8 cellular contexts compared by ENCODE assay signal in the genomic region with DNA sequence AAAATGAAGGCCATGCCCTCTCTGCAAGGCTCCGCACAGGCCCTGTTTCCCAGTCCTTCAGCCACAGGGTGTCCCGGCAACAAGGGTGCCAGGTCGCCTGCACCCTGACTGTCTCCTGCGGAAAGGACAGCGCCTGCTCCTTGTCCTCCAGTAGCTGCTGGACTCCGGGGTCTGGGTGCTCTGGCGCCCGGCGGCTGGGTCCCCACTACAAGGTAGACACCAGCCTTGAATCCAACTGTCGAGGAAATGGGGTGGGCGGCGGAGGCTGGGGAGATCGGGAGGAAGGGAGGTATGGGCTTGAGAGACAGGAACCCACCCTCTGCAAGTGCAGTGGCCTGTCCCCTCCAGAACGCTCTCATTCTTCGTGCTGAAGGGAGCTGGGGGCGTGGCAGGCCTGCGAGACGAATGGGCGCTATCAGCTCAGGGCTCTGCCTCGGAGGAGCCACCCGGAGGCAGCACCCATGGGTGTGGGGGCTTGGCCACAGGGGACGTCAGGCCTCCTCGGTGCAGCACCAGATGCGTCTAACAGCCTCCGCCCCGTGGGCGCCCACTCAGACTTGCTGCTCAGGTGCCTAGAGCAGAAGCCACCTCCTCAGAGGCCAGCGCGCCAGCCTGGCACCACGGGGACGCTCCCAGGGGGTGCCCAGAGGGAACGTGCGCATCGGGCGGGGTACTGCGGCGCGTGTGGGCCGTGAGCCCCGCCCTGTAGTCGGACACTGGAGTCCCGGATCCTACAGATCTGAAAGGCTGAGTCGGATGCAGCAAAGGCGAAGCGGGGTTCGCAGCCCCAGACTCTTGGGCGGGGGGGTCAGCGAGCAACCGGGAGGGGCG. TPM values are rescaled to one million over a fixed set of nuclear protein-coding genes. Genes with fewer than 3 reads are reported as not detected.
DNase-seq lines count a peak whose midpoint lies in the region; ATAC-seq, FAIRE-seq and TF ChIP-seq lines count a peak whose summit lies in the region.

No MANE protein-coding gene starts in this region.

- no peak overlapping the region for H3K23ac ChIP-seq in trophoblast cell (ENCODE audit: low read length)

- H2BK5ac ChIP-seq in trophoblast cell (ENCODE audit: low read depth, low read length, poor library complexity): no peak overlapping the region

- H4K12ac ChIP-seq in trophoblast cell (ENCODE audit: low read depth, low read length): peak overlapping the region; percentile 79

- peak overlapping the region; percentile 91 for H2AFZ ChIP-seq in trophoblast cell (ENCODE audit: insufficient read depth, low read length, poor library complexity)

- DNase-seq in 8988T (peak; percentile 86), GM13977 (ENCODE audit: low spot score) (peak; percentile 84), OCI-M2 (lab: John Stamatoyannopoulos, UW; ENCODE audit: unreplicated experiment) (peak; percentile 2), frontal cortex (ENCODE audit: low spot score in 2 of 2) (peak; percentile 69 to 71), trophoblast cell (peak; percentile 25 to 36), NCI-H187 treated with DMSO at 0.1 percent for 48 hours (lab: John Stamatoyannopoulos, UW) (no peak)
- DNase-seq in activated T-helper 2 cell treated with anti-CD3 and anti-CD28 coated beads, Interferon-gamma antibody, Interleukin-2, Interleukin-4, amounts not matched to agents 10 μg/mL and 5 μg/mL and 100 μg/mL, durations not matched to agents 14 hours and 24 hours and 36 hours (ENCODE audit: low spot score): peak; percentile 53

- FAIRE-seq in frontal cortex (lab: Jason Lieb, UNC): no peak

- peaks cover 0 to 2% of the 10 kb centered on the region in 2 experiments for H3K36me3 ChIP-seq in trophoblast cell (ENCODE audit: control insufficient read depth in 1 of 2, insufficient read depth in 2 of 2, low read length in 2 of 2)

- peak overlapping the region; percentile 85 for H2BK120ac ChIP-seq in trophoblast cell (ENCODE audit: insufficient read depth, low read length, poor library complexity)

- H3K4me1 ChIP-seq in trophoblast cell (ENCODE audit: control insufficient read depth in 1 of 2, insufficient read depth in 2 of 2, low read length in 2 of 2): peaks cover 4 to 6% of the 10 kb centered on the region in 2 experiments

- H2AK5ac ChIP-seq in trophoblast cell (ENCODE audit: low read length): peak overlapping the region; percentile 31

- in situ Hi-C loops in GM13977 (cut with MboI; ENCODE audit: low pct_unique_long_range_greater_than_20kb, low sequenced_read_pairs, unreplicated experiment): no loop called here

- no peaks in the 10 kb centered on the region for H3K27me3 Mint-ChIP-seq in activated T-helper 2 cell treated with anti-CD3 and anti-CD28 coated beads, Interferon-gamma antibody, Interleukin-2, Interleukin-4, amounts not matched to agents 10 μg/mL and 5 μg/mL and 100 μg/mL, durations not matched to agents 14 hours and 24 hours and 36 hours (ENCODE audit: low read depth)

- peaks cover 2% of the 10 kb centered on the region for H3K79me2 ChIP-seq in trophoblast cell (ENCODE audit: control insufficient read depth, insufficient read depth, low read length, poor library complexity)

- peak overlapping the region; percentile 92 for H4K91ac ChIP-seq in trophoblast cell (ENCODE audit: low read depth, low read length)

- no peaks in the 10 kb centered on the region for H3K9me3 Mint-ChIP-seq in activated T-helper 2 cell treated with anti-CD3 and anti-CD28 coated beads, Interferon-gamma antibody, Interleukin-2, Interleukin-4, amounts not matched to agents 10 μg/mL and 5 μg/mL and 100 μg/mL, durations not matched to agents 14 hours and 24 hours and 36 hours

- H3K18ac ChIP-seq in trophoblast cell (ENCODE audit: low read length): peak overlapping the region; percentile 60

- H2BK12ac ChIP-seq in trophoblast cell (ENCODE audit: low read length): no peak overlapping the region

- H3K27ac Mint-ChIP-seq in activated T-helper 2 cell treated with anti-CD3 and anti-CD28 coated beads, Interferon-gamma antibody, Interleukin-2, Interleukin-4, amounts not matched to agents 10 μg/mL and 5 μg/mL and 100 μg/mL, durations not matched to agents 14 hours and 24 hours and 36 hours: peak overlapping the region; percentile 90

- H3K79me1 ChIP-seq in trophoblast cell (ENCODE audit: low read length): peaks cover 4% of the 10 kb centered on the region

- TF ChIP-seq CTCF in GM13977 (IDR thresholded peaks at IDR 0.05; ENCODE audit: extremely low read depth, insufficient read depth, missing control alignments): no peak

- peak overlapping the region; percentile 91 for H3K4me3 ChIP-seq in trophoblast cell (ENCODE audit: low read depth, low read length)

- H3K4ac ChIP-seq in trophoblast cell (ENCODE audit: low read depth, low read length): peak overlapping the region; percentile 88

- no peak overlapping the region for H3K27ac ChIP-seq in trophoblast cell (ENCODE audit: low read depth, low read length)

- H3K9me3 ChIP-seq in trophoblast cell (ENCODE audit: insufficient read depth, low read depth, low read length): peaks cover 2% of the 10 kb centered on the region

- peak overlapping the region; percentile 95 for H4K8ac ChIP-seq in trophoblast cell (ENCODE audit: low read depth, low read length)

- intact Hi-C loops in activated T-helper 2 cell treated with anti-CD3 and anti-CD28 coated beads, Interferon-gamma antibody, Interleukin-2, Interleukin-4, amounts not matched to agents 10 μg/mL and 5 μg/mL and 100 μg/mL, durations not matched to agents 14 hours and 24 hours and 36 hours (cut with micrococcal nuclease): loop anchor here (1.0 kb wide), 2 partner anchors 14 to 48 kb away; no protein-coding TSS in a partner anchor

- H3K14ac ChIP-seq in trophoblast cell (ENCODE audit: low read length): peak overlapping the region; percentile 89

- H3K27me3 ChIP-seq in trophoblast cell (ENCODE audit: insufficient read depth, low read length): no peaks in the 10 kb centered on the region

- no peak overlapping the region for H3K9ac ChIP-seq in trophoblast cell (ENCODE audit: low read length)

- H3K36me3 Mint-ChIP-seq in activated T-helper 2 cell treated with anti-CD3 and anti-CD28 coated beads, Interferon-gamma antibody, Interleukin-2, Interleukin-4, amounts not matched to agents 10 μg/mL and 5 μg/mL and 100 μg/mL, durations not matched to agents 14 hours and 24 hours and 36 hours (ENCODE audit: low read depth): peaks cover 30% of the 10 kb centered on the region

- H3K4me2 ChIP-seq in trophoblast cell (ENCODE audit: low read length): peak overlapping the region; percentile 70

- WGBS in trophoblast cell (ENCODE audit: extremely low coverage, insufficient coverage, insufficient read length): no CpG with 5 or more reads among the region's 50 CpGs

- H3K4me1 Mint-ChIP-seq in activated T-helper 2 cell treated with anti-CD3 and anti-CD28 coated beads, Interferon-gamma antibody, Interleukin-2, Interleukin-4, amounts not matched to agents 10 μg/mL and 5 μg/mL and 100 μg/mL, durations not matched to agents 14 hours and 24 hours and 36 hours (ENCODE audit: low read depth): peaks cover 53% of the 10 kb centered on the region

- peak; percentile 36 for ATAC-seq in HG02870 (IDR thresholded peaks at IDR 0.05; ENCODE audit: unreplicated experiment)

- peak overlapping the region; percentile 79 for H3K4me3 Mint-ChIP-seq in activated T-helper 2 cell treated with anti-CD3 and anti-CD28 coated beads, Interferon-gamma antibody, Interleukin-2, Interleukin-4, amounts not matched to agents 10 μg/mL and 5 μg/mL and 100 μg/mL, durations not matched to agents 14 hours and 24 hours and 36 hours (ENCODE audit: low read depth)

RNA-seq across cellular contexts. Expression of a gene that starts 15.6 kb away (rescaled TPM):
- 214 and 220 TPM in 2 replicates for total RNA-seq in activated T-helper 2 cell treated with anti-CD3 and anti-CD28 coated beads, Interferon-gamma antibody, Interleukin-2, Interleukin-4, amounts not matched to agents 10 μg/mL and 5 μg/mL and 100 μg/mL, durations not matched to agents 14 hours and 24 hours and 36 hours
- total RNA-seq in frontal cortex: 1.2 TPM
- 16.9 and 18.0 TPM in 2 replicates for polyA plus RNA-seq in trophoblast cell (2013)

RNA-seq across cellular contexts. Expression of a gene that starts 23.5 kb away (rescaled TPM):
- 0.07 TPM in 1 of 2 replicates, not detected in the other for total RNA-seq in activated T-helper 2 cell treated with anti-CD3 and anti-CD28 coated beads, Interferon-gamma antibody, Interleukin-2, Interleukin-4, amounts not matched to agents 10 μg/mL and 5 μg/mL and 100 μg/mL, durations not matched to agents 14 hours and 24 hours and 36 hours
- not detected for total RNA-seq in frontal cortex
- polyA plus RNA-seq in trophoblast cell (2013): 0.14 and 0.19 TPM in 2 replicates

RNA-seq across cellular contexts. Expression of a gene that starts 31.1 kb away (rescaled TPM):
- 0.16 and 0.28 TPM in 2 replicates for total RNA-seq in activated T-helper 2 cell treated with anti-CD3 and anti-CD28 coated beads, Interferon-gamma antibody, Interleukin-2, Interleukin-4, amounts not matched to agents 10 μg/mL and 5 μg/mL and 100 μg/mL, durations not matched to agents 14 hours and 24 hours and 36 hours
- total RNA-seq in frontal cortex: not detected
- polyA plus RNA-seq in trophoblast cell (2013): 0.25 and 0.31 TPM in 2 replicates

RNA-seq across cellular contexts. Expression of a gene that starts 47.6 kb away (rescaled TPM):
- total RNA-seq in activated T-helper 2 cell treated with anti-CD3 and anti-CD28 coated beads, Interferon-gamma antibody, Interleukin-2, Interleukin-4, amounts not matched to agents 10 μg/mL and 5 μg/mL and 100 μg/mL, durations not matched to agents 14 hours and 24 hours and 36 hours: 60.4 and 64.7 TPM in 2 replicates
- total RNA-seq in frontal cortex: 44.8 TPM
- polyA plus RNA-seq in trophoblast cell (2013): 32.7 and 32.8 TPM in 2 replicates

RNA-seq across cellular contexts. Expression of a gene that starts 47.6 kb away (rescaled TPM):
- total RNA-seq in activated T-helper 2 cell treated with anti-CD3 and anti-CD28 coated beads, Interferon-gamma antibody, Interleukin-2, Interleukin-4, amounts not matched to agents 10 μg/mL and 5 μg/mL and 100 μg/mL, durations not matched to agents 14 hours and 24 hours and 36 hours: 88.4 and 89.7 TPM in 2 replicates
- 7.3 TPM for total RNA-seq in frontal cortex
- 16.2 and 17.1 TPM in 2 replicates for polyA plus RNA-seq in trophoblast cell (2013)

Comparison
In these comparisons a context has a peak if more than half of its experiments do, and no peak if none do; other contexts are left out.
1. RNA of a gene that starts 15.6 kb away (total RNA-seq): 214 to 220 TPM in activated T-helper 2 cell treated with anti-CD3 and anti-CD28 coated beads, Interferon-gamma antibody, Interleukin-2, Interleukin-4, amounts not matched to agents 10 μg/mL and 5 μg/mL and 100 μg/mL, durations not matched to agents 14 hours and 24 hours and 36 hours; 1.2 TPM in frontal cortex (single experiment); every median in the first group is over 10 times any median in the second.